Comparison of ENCODE assay signal across 31 cellular contexts in the genomic region with DNA sequence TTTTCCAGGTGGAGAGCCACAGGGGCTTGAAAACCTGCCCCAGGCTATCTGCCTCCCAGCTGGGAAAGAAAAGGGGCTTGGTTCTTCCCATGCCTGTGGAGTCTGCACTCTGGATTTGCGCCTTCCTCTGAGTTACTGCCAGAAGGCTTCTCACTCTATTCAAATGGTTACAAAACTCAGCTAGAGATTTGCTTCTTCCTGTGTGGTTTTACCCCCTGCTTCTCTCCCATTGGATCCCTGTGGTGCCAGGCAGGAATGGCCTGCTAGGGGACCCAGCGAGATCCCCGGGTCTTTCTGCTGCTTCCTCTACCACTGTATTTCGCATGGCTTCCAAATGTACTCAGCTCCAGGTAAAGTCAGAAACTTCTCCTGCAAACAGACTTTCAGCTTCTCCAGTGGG.
"Had no signal": no experiment of that assay in that cellular context is flagged by ENCODE, and none has a peak within 500 bp of the region (broad histone marks: within the 10 kb centered on the region; RNA-seq: fewer than 3 reads in every experiment).

No MANE protein-coding gene starts in this region.

- ATAC-seq: activated CD8-positive, alpha-beta memory T cell treated with anti-CD3 and anti-CD28 coated beads, Interleukin-2, amount 10 ng/mL, durations not matched to agents 7 days and 5 days; activated T-helper 17 cell treated with anti-CD3 and anti-CD28 coated beads, Interleukin-2, amount 50 U/mL, for 72 hours; Panc1; SK-N-SH treated with all-trans-retinoic acid at 6 μM for 48 hours; T-cell; T-helper 17 cell had no signal

- H3K9me3 ChIP-seq: ascending aorta, SJSA1 had no signal

- H3K27me3 ChIP-seq: ascending aorta, cardiac muscle cell had no signal

- H3K27ac Mint-ChIP-seq: activated CD4-positive, alpha-beta memory T cell treated with anti-CD3 and anti-CD28 coated beads, Interleukin-2, amount 10 ng/mL, durations not matched to agents 7 days and 5 days; activated CD8-positive, alpha-beta memory T cell treated with anti-CD3 and anti-CD28 coated beads, Interleukin-2, amount 10 ng/mL, durations not matched to agents 7 days and 5 days; activated naive CD4-positive, alpha-beta T cell treated with anti-CD3 and anti-CD28 coated beads, Interleukin-2, amount 50 U/mL, for 24 hours; activated naive CD8-positive, alpha-beta T cell treated with anti-CD3 and anti-CD28 coated beads, Interleukin-2, amount 10 ng/mL, durations not matched to agents 7 days and 5 days; activated T-helper 17 cell treated with anti-CD3 and anti-CD28 coated beads, Interleukin-2, amount 50 U/mL, for 72 hours; T-cell; T-helper 17 cell had no signal

- H3K4me3 Mint-ChIP-seq: activated CD4-positive, alpha-beta memory T cell treated with anti-CD3 and anti-CD28 coated beads, Interleukin-2, amount 10 ng/mL, durations not matched to agents 7 days and 5 days; activated CD8-positive, alpha-beta memory T cell treated with anti-CD3 and anti-CD28 coated beads, Interleukin-2, amount 10 ng/mL, durations not matched to agents 7 days and 5 days; activated naive CD4-positive, alpha-beta T cell treated with anti-CD3 and anti-CD28 coated beads, Interleukin-2, amount 50 U/mL, for 24 hours; activated naive CD8-positive, alpha-beta T cell treated with anti-CD3 and anti-CD28 coated beads, Interleukin-2, amount 10 ng/mL, durations not matched to agents 7 days and 5 days; activated T-helper 17 cell treated with anti-CD3 and anti-CD28 coated beads, Interleukin-2, amount 50 U/mL, for 72 hours; central memory CD8-positive, alpha-beta T cell; T-cell; T-helper 17 cell had no signal

- DNase-seq: activated CD4-positive, alpha-beta memory T cell treated with anti-CD3 and anti-CD28 coated beads, Interleukin-2, amount 10 ng/mL, durations not matched to agents 7 days and 5 days; activated CD4-positive, alpha-beta T cell treated with anti-CD3 and anti-CD28 coated beads for 1 hour; activated CD4-positive, alpha-beta T cell treated with anti-CD3 and anti-CD28 coated beads for 48 hours; activated CD4-positive, CD25-positive, alpha-beta regulatory T cell; activated CD8-positive, alpha-beta memory T cell treated with anti-CD3 and anti-CD28 coated beads for 24 hours; activated CD8-positive, alpha-beta memory T cell treated with anti-CD3 and anti-CD28 coated beads, Interleukin-2, amount 10 ng/mL, durations not matched to agents 7 days and 5 days; activated CD8-positive, alpha-beta memory T cell treated with anti-CD3 and anti-CD28 coated beads, Interleukin-2, amount 50 U/mL, for 48 hours; activated effector memory CD4-positive, alpha-beta T cell treated with anti-CD3 and anti-CD28 coated beads, Interleukin-2, amount 50 U/mL, for 16 hours; activated naive CD4-positive, alpha-beta T cell treated with Interleukin-2 at 50 U/mL for 16 hours; activated naive CD8-positive, alpha-beta T cell treated with anti-CD3 and anti-CD28 coated beads, Interleukin-2, amount 10 ng/mL, durations not matched to agents 7 days and 5 days; activated T-cell treated with anti-CD3 and anti-CD28 coated beads, Interleukin-2, amount 50 U/mL, for 48 hours; amygdala; Karpas-422; NCI-H1092; NCI-H1436 treated with DMSO at 0.1 percent for 48 hours; NCI-H1694 treated with DMSO at 0.1 percent for 48 hours; NCI-H2029; NCI-H345; NCI-H524 treated with DMSO at 0.1 percent for 48 hours; SHP77 treated with DMSO at 0.1 percent for 48 hours; T-cell; T-helper 17 cell had no signal

- H3K4me1 ChIP-seq: ascending aorta, SJSA1 had no signal

- H3K27ac ChIP-seq: ascending aorta, cardiac muscle cell, SJSA1, VCaP had no signal

- H3K36me3 ChIP-seq: ascending aorta, cardiac muscle cell, SJSA1 had no signal

- H3K36me3 Mint-ChIP-seq: activated CD8-positive, alpha-beta memory T cell treated with anti-CD3 and anti-CD28 coated beads, Interleukin-2, amount 10 ng/mL, durations not matched to agents 7 days and 5 days; activated naive CD4-positive, alpha-beta T cell treated with anti-CD3 and anti-CD28 coated beads, Interleukin-2, amount 50 U/mL, for 24 hours; activated naive CD8-positive, alpha-beta T cell treated with anti-CD3 and anti-CD28 coated beads, Interleukin-2, amount 10 ng/mL, durations not matched to agents 7 days and 5 days; T-cell had no signal

- H3K27me3 Mint-ChIP-seq: activated CD4-positive, alpha-beta memory T cell treated with anti-CD3 and anti-CD28 coated beads, Interleukin-2, amount 10 ng/mL, durations not matched to agents 7 days and 5 days; activated CD8-positive, alpha-beta memory T cell treated with anti-CD3 and anti-CD28 coated beads, Interleukin-2, amount 10 ng/mL, durations not matched to agents 7 days and 5 days; activated naive CD4-positive, alpha-beta T cell treated with anti-CD3 and anti-CD28 coated beads, Interleukin-2, amount 50 U/mL, for 24 hours; activated naive CD8-positive, alpha-beta T cell treated with anti-CD3 and anti-CD28 coated beads, Interleukin-2, amount 10 ng/mL, durations not matched to agents 7 days and 5 days; activated T-helper 17 cell treated with anti-CD3 and anti-CD28 coated beads, Interleukin-2, amount 50 U/mL, for 72 hours; central memory CD8-positive, alpha-beta T cell; T-cell; T-helper 17 cell had no signal

- H3K4me1 Mint-ChIP-seq: activated CD4-positive, alpha-beta memory T cell treated with anti-CD3 and anti-CD28 coated beads, Interleukin-2, amount 10 ng/mL, durations not matched to agents 7 days and 5 days; activated CD8-positive, alpha-beta memory T cell treated with anti-CD3 and anti-CD28 coated beads, Interleukin-2, amount 10 ng/mL, durations not matched to agents 7 days and 5 days; activated naive CD4-positive, alpha-beta T cell treated with anti-CD3 and anti-CD28 coated beads, Interleukin-2, amount 50 U/mL, for 24 hours; activated naive CD8-positive, alpha-beta T cell treated with anti-CD3 and anti-CD28 coated beads, Interleukin-2, amount 10 ng/mL, durations not matched to agents 7 days and 5 days; activated T-helper 17 cell treated with anti-CD3 and anti-CD28 coated beads, Interleukin-2, amount 50 U/mL, for 72 hours; central memory CD8-positive, alpha-beta T cell; T-cell; T-helper 17 cell had no signal

- H3K4me3 ChIP-seq: ascending aorta, cardiac muscle cell, SJSA1 had no signal
